ENCODE assay signal across 10 cellular contexts in genomic region chr2:211879323-211879722, GRCh38.
DNase-seq lines count a peak whose midpoint lies in the region; ATAC-seq and TF ChIP-seq lines count a peak whose summit lies in the region.
"Had no signal": no experiment of that assay in that cellular context is flagged by ENCODE, and none has a peak within 500 bp of the region (broad histone marks: within the 10 kb centered on the region; RNA-seq: fewer than 3 reads in every experiment).

No MANE protein-coding gene starts in this region.

- H3F3A ChIP-seq in Loucy (ENCODE audit: low read depth) = no peaks in the 10 kb centered on the region

- intact Hi-C loops in transverse colon (cut with DNase I; ENCODE audit: low total_unique reads) = no loop called here

- H3K27ac ChIP-seq in transverse colon (no peak overlapping the region), gastroesophageal sphincter (no peak overlapping the region)
- H3K27ac ChIP-seq: HL-60, sigmoid colon had no signal

- no peak overlapping the region for H3K9ac ChIP-seq in Loucy (ENCODE audit: low read depth, low read length, poor library complexity, severe bottlenecking)

- H3K36me3 ChIP-seq in Loucy (ENCODE audit: insufficient read depth, low read length) (no peaks in the 10 kb centered on the region), transverse colon (no peaks in the 10 kb centered on the region), gastroesophageal sphincter (no peaks in the 10 kb centered on the region)
- H3K36me3 ChIP-seq: sigmoid colon had no signal

- H3K79me2 ChIP-seq in Loucy (ENCODE audit: insufficient read depth, low read length) = no peaks in the 10 kb centered on the region

- TF ChIP-seq EP300 in transverse colon (IDR thresholded peaks at IDR 0.05; ENCODE audit: low read depth) (no peak), gastroesophageal sphincter (IDR thresholded peaks at IDR 0.05) (no peak)

- peak; percentile 77 for TF ChIP-seq CTCF in Loucy (conservative IDR thresholded peaks at IDR 0.05; ENCODE audit: low read length)
- TF ChIP-seq CTCF in choroid plexus epithelial cell (conservative IDR thresholded peaks at IDR 0.05; ENCODE audit: low read depth, low read length) = peak; percentile 53
- TF ChIP-seq CTCF in transverse colon (IDR thresholded peaks at IDR 0.05) = no peak
- no peak for TF ChIP-seq CTCF in gastroesophageal sphincter (IDR thresholded peaks at IDR 0.05)

- no peak overlapping the region for H3K4me3 ChIP-seq in Loucy (ENCODE audit: low read length, poor library complexity, severe bottlenecking)
- H3K4me3 ChIP-seq in choroid plexus epithelial cell (ENCODE audit: low read depth, low read length) = no peak overlapping the region
- H3K4me3 ChIP-seq in transverse colon = no peak overlapping the region
- H3K4me3 ChIP-seq in gastroesophageal sphincter = no peak overlapping the region
- H3K4me3 ChIP-seq: sigmoid colon had no signal

- H2AFZ ChIP-seq in Loucy (ENCODE audit: low read length) = no peak overlapping the region

- TF ChIP-seq POLR2A in transverse colon (IDR thresholded peaks at IDR 0.05) (no peak), gastroesophageal sphincter (IDR thresholded peaks at IDR 0.05) (no peak)

- H3K27me3 ChIP-seq in Loucy (ENCODE audit: insufficient read depth, low read length, poor library complexity, severe bottlenecking) (no peaks in the 10 kb centered on the region), transverse colon (no peaks in the 10 kb centered on the region), gastroesophageal sphincter (no peaks in the 10 kb centered on the region)
- H3K27me3 ChIP-seq: sigmoid colon had no signal

- no peak overlapping the region for H3K4me2 ChIP-seq in Loucy (ENCODE audit: low read depth, low read length, poor library complexity, severe bottlenecking)

- no peaks in the 10 kb centered on the region for H3K9me3 ChIP-seq in Loucy (ENCODE audit: insufficient read depth, low read depth, low read length)
- no peaks in the 10 kb centered on the region for H3K9me3 ChIP-seq in transverse colon
- H3K9me3 ChIP-seq in gastroesophageal sphincter = no peaks in the 10 kb centered on the region
- H3K9me3 ChIP-seq: sigmoid colon had no signal

- in situ Hi-C loops in transverse colon (cut with MboI; ENCODE audit: low pct_ligation_motif_present in 1 of 4, low pct_unique_long_range_greater_than_20kb in 1 of 4, low sequenced_read_pairs in 3 of 4) = no loop called here

- peak; percentile 26 for DNase-seq in NCI-H2227 (lab: John Stamatoyannopoulos, UW; ENCODE audit: unreplicated experiment)
- no peak for DNase-seq in NCI-H2227 treated with DMSO at 0.1 percent for 48 hours (lab: John Stamatoyannopoulos, UW)
- DNase-seq in choroid plexus epithelial cell (ENCODE audit: low read depth) = peak; percentile 44
- peak; percentile 11 for DNase-seq in renal cortical epithelial cell (ENCODE audit: low read depth)
- DNase-seq in transverse colon = no peak
- DNase-seq: sigmoid colon had no signal

- H3K9me2 ChIP-seq in Loucy (replicated peaks; ENCODE audit: low read depth, low read length) = no peaks in the 10 kb centered on the region

- ATAC-seq in HG02973 (IDR thresholded peaks at IDR 0.05; ENCODE audit: unreplicated experiment) (no peak), gastroesophageal sphincter (no peak)

- H4K20me1 ChIP-seq in Loucy (ENCODE audit: insufficient read depth, low read length, poor library complexity, severe bottlenecking) = no peaks in the 10 kb centered on the region

- no peaks in the 10 kb centered on the region for H3K4me1 ChIP-seq in Loucy (ENCODE audit: insufficient read depth, low read length, poor library complexity, severe bottlenecking)
- no peaks in the 10 kb centered on the region for H3K4me1 ChIP-seq in transverse colon
- no peaks in the 10 kb centered on the region for H3K4me1 ChIP-seq in gastroesophageal sphincter
- H3K4me1 ChIP-seq: sigmoid colon had no signal

Comparison
In these comparisons a context has a peak if more than half of its experiments do, and no peak if none do; other contexts are left out.
1. DNase-seq: peak in NCI-H2227 (single experiment), choroid plexus epithelial cell (single experiment) and renal cortical epithelial cell (single experiment); none in NCI-H2227 treated with DMSO at 0.1 percent for 48 hours (single experiment) and transverse colon (single experiment).
2. CTCF ChIP-seq: peak in Loucy (single experiment) and choroid plexus epithelial cell (single experiment); none in transverse colon (0 of 5) and gastroesophageal sphincter (0 of 4).